1 cellular context compared by ENCODE assay signal in the genomic region with DNA sequence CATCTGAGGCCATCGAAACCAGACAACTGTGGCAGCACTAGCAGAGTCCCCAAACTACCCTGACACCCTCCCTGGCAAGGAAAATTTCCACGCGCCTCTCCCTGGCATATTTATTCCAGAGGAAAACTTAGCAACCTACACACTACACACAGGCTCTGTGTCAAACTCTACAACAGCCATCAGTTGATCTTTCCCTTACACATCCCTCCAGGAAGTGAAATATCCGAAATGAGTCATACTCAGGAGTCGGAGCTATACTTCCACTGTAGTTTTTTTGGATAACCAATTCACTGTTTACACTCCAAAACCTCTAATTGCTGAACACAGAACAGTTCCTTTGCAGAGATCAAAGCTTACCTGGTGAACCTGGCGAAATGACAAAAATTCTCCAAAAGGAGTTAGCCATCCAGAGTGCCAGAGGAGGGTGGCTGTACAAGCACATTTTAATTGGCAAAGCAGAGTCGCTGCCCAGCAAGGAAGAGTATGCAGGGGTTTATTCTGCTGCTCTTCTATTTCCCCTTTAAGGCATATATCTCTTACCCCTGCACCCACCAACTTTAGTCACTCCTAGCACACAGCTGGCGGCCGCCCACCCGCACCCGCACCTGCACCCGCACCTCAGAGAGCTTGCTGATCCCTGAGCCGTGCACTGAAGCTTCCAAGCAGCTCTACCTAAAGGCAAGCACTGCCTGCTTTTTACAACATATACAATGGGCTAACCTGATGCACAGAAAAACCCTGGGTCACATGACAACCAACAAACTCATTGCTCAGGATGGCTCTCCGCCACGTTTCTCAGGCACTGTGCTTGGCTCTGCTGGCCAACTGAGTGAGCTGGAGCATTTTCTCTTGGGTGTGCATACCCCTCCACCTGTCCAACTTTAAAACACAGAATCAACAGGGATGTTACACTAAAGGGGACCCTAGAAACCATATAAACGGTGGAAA.
TF ChIP-seq lines count a peak whose summit lies in the region.

No MANE protein-coding gene starts in this region.

TF ChIP-seq in HepG2, 621 proteins besides CTCF, POLR2A, EP300 and RAD21 (continued from another document and continues in another):
- TF ChIP-seq, protein P1, sequence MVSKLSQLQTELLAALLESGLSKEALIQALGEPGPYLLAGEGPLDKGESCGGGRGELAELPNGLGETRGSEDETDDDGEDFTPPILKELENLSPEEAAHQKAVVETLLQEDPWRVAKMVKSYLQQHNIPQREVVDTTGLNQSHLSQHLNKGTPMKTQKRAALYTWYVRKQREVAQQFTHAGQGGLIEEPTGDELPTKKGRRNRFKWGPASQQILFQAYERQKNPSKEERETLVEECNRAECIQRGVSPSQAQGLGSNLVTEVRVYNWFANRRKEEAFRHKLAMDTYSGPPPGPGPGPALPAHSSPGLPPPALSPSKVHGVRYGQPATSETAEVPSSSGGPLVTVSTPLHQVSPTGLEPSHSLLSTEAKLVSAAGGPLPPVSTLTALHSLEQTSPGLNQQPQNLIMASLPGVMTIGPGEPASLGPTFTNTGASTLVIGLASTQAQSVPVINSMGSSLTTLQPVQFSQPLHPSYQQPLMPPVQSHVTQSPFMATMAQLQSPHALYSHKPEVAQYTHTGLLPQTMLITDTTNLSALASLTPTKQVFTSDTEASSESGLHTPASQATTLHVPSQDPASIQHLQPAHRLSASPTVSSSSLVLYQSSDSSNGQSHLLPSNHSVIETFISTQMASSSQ (IDR thresholded peaks at IDR 0.05; ENCODE audit: low read depth), result no peak
- TF ChIP-seq, protein P1 (CRISPR knock-in tag; IDR thresholded peaks at IDR 0.05; ENCODE audit: borderline replicate concordance), result no peak; the same call in 1 of the 2 replicates
- TF ChIP-seq, protein P2, sequence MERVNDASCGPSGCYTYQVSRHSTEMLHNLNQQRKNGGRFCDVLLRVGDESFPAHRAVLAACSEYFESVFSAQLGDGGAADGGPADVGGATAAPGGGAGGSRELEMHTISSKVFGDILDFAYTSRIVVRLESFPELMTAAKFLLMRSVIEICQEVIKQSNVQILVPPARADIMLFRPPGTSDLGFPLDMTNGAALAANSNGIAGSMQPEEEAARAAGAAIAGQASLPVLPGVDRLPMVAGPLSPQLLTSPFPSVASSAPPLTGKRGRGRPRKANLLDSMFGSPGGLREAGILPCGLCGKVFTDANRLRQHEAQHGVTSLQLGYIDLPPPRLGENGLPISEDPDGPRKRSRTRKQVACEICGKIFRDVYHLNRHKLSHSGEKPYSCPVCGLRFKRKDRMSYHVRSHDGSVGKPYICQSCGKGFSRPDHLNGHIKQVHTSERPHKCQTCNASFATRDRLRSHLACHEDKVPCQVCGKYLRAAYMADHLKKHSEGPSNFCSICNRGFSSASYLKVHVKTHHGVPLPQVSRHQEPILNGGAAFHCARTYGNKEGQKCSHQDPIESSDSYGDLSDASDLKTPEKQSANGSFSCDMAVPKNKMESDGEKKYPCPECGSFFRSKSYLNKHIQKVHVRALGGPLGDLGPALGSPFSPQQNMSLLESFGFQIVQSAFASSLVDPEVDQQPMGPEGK (CRISPR knock-in tag; IDR thresholded peaks at IDR 0.05), result 0 out of 2 replicates have a peak, but pooled peaks have one; percentile 6
- no peak for TF ChIP-seq ZNF33B (CRISPR knock-in tag; IDR thresholded peaks at IDR 0.05)
- TF ChIP-seq, protein P3, sequence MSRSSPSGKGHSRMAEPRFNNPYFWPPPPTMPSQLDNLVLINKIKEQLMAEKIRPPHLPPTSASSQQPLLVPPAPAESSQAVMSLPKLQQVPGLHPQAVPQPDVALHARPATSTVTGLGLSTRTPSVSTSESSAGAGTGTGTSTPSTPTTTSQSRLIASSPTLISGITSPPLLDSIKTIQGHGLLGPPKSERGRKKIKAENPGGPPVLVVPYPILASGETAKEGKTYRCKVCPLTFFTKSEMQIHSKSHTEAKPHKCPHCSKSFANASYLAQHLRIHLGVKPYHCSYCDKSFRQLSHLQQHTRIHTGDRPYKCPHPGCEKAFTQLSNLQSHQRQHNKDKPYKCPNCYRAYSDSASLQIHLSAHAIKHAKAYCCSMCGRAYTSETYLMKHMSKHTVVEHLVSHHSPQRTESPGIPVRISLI (CRISPR knock-in tag; IDR thresholded peaks at IDR 0.05; ENCODE audit: borderline replicate concordance), result peak; percentile 62; the same call in 1 of the 2 replicates
- TF ChIP-seq SYNCRIP (IDR thresholded peaks at IDR 0.05; ENCODE audit: insufficient read depth, low read depth, low read length), result no peak
- no peak for TF ChIP-seq RFXAP (CRISPR knock-in tag; IDR thresholded peaks at IDR 0.05; ENCODE audit: borderline replicate concordance)
- no peak for TF ChIP-seq ZNF629 (CRISPR knock-in tag; conservative IDR thresholded peaks at IDR 0.05)
- no peak for TF ChIP-seq FOXJ3 (CRISPR knock-in tag; IDR thresholded peaks at IDR 0.05; ENCODE audit: borderline replicate concordance)
- 0 out of 2 replicates have a peak, but pooled peaks have one; percentile 29 for TF ChIP-seq ERF (CRISPR knock-in tag; IDR thresholded peaks at IDR 0.05)
- no peak for TF ChIP-seq AHR (CRISPR knock-in tag; IDR thresholded peaks at IDR 0.05)
- no peak for TF ChIP-seq ZSCAN20 (CRISPR knock-in tag; IDR thresholded peaks at IDR 0.05; ENCODE audit: borderline replicate concordance)
- TF ChIP-seq, protein P4, sequence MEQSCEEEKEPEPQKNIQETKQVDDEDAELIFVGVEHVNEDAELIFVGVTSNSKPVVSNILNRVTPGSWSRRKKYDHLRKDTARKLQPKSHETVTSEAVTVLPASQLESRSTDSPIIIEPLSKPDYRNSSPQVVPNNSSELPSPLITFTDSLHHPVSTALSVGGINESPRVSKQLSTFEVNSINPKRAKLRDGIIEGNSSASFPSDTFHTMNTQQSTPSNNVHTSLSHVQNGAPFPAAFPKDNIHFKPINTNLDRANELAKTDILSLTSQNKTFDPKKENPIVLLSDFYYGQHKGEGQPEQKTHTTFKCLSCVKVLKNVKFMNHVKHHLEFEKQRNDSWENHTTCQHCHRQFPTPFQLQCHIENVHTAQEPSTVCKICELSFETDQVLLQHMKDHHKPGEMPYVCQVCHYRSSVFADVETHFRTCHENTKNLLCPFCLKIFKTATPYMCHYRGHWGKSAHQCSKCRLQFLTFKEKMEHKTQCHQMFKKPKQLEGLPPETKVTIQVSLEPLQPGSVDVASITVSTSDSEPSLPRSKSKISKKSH (CRISPR knock-in tag; IDR thresholded peaks at IDR 0.05; ENCODE audit: borderline replicate concordance), result no peak
- peak; percentile 40; the same call in 1 of the 2 replicates for TF ChIP-seq PHF21A (CRISPR knock-in tag; IDR thresholded peaks at IDR 0.05)
- TF ChIP-seq ZNF446 (CRISPR knock-in tag; IDR thresholded peaks at IDR 0.05), result no peak
- no peak for TF ChIP-seq GABPA (IDR thresholded peaks at IDR 0.05; ENCODE audit: low read depth, low read length)
- peak; percentile 39; the same call in 1 of the 2 replicates for TF ChIP-seq GABPA (CRISPR knock-in tag; IDR thresholded peaks at IDR 0.05; ENCODE audit: low read depth)
- TF ChIP-seq ZNF451 (CRISPR knock-in tag; IDR thresholded peaks at IDR 0.05), result no peak
- TF ChIP-seq, protein P5, sequence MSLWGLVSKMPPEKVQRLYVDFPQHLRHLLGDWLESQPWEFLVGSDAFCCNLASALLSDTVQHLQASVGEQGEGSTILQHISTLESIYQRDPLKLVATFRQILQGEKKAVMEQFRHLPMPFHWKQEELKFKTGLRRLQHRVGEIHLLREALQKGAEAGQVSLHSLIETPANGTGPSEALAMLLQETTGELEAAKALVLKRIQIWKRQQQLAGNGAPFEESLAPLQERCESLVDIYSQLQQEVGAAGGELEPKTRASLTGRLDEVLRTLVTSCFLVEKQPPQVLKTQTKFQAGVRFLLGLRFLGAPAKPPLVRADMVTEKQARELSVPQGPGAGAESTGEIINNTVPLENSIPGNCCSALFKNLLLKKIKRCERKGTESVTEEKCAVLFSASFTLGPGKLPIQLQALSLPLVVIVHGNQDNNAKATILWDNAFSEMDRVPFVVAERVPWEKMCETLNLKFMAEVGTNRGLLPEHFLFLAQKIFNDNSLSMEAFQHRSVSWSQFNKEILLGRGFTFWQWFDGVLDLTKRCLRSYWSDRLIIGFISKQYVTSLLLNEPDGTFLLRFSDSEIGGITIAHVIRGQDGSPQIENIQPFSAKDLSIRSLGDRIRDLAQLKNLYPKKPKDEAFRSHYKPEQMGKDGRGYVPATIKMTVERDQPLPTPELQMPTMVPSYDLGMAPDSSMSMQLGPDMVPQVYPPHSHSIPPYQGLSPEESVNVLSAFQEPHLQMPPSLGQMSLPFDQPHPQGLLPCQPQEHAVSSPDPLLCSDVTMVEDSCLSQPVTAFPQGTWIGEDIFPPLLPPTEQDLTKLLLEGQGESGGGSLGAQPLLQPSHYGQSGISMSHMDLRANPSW (CRISPR knock-in tag; IDR thresholded peaks at IDR 0.05; ENCODE audit: borderline replicate concordance), result no peak
- no peak for TF ChIP-seq ZNF674 (CRISPR knock-in tag; IDR thresholded peaks at IDR 0.05; ENCODE audit: low read depth)
- no peak for TF ChIP-seq ZNF598 (CRISPR knock-in tag; IDR thresholded peaks at IDR 0.05; ENCODE audit: borderline replicate concordance)
- no peak for TF ChIP-seq SP2 (CRISPR knock-in tag; IDR thresholded peaks at IDR 0.05)
- no peak for TF ChIP-seq TOPORS (CRISPR knock-in tag; IDR thresholded peaks at IDR 0.05)
- TF ChIP-seq, protein P6, sequence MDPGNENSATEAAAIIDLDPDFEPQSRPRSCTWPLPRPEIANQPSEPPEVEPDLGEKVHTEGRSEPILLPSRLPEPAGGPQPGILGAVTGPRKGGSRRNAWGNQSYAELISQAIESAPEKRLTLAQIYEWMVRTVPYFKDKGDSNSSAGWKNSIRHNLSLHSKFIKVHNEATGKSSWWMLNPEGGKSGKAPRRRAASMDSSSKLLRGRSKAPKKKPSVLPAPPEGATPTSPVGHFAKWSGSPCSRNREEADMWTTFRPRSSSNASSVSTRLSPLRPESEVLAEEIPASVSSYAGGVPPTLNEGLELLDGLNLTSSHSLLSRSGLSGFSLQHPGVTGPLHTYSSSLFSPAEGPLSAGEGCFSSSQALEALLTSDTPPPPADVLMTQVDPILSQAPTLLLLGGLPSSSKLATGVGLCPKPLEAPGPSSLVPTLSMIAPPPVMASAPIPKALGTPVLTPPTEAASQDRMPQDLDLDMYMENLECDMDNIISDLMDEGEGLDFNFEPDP (CRISPR knock-in tag; conservative IDR thresholded peaks at IDR 0.05), result no peak
- TF ChIP-seq HOXA5 (CRISPR knock-in tag; IDR thresholded peaks at IDR 0.05), result no peak
- TF ChIP-seq, protein P7, sequence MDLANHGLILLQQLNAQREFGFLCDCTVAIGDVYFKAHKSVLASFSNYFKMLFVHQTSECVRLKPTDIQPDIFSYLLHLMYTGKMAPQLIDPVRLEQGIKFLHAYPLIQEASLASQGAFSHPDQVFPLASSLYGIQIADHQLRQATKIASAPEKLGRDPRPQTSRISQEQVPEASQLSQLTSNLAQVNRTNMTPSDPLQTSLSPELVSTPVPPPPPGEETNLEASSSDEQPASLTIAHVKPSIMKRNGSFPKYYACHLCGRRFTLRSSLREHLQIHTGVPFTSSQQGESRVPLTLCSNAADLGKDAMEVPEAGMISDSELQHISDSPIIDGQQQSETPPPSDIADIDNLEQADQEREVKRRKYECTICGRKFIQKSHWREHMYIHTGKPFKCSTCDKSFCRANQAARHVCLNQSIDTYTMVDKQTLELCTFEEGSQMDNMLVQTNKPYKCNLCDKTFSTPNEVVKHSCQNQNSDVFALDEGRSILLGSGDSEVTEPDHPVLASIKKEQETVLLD (CRISPR knock-in tag; IDR thresholded peaks at IDR 0.05; ENCODE audit: low read depth), result no peak
- no peak for TF ChIP-seq SUZ12 (IDR thresholded peaks at IDR 0.05; ENCODE audit: low read depth, low read length)
- no peak for TF ChIP-seq ZNF256 (CRISPR knock-in tag; conservative IDR thresholded peaks at IDR 0.05)
- TF ChIP-seq ISX (CRISPR knock-in tag; conservative IDR thresholded peaks at IDR 0.05), result no peak
- peak; percentile 60; the same call in 1 of the 2 replicates for TF ChIP-seq ARID2 (CRISPR knock-in tag; IDR thresholded peaks at IDR 0.05; ENCODE audit: borderline replicate concordance)
- TF ChIP-seq, protein P8, sequence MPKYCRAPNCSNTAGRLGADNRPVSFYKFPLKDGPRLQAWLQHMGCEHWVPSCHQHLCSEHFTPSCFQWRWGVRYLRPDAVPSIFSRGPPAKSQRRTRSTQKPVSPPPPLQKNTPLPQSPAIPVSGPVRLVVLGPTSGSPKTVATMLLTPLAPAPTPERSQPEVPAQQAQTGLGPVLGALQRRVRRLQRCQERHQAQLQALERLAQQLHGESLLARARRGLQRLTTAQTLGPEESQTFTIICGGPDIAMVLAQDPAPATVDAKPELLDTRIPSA (CRISPR knock-in tag; IDR thresholded peaks at IDR 0.05; ENCODE audit: borderline replicate concordance), result no peak
- no peak for TF ChIP-seq ZNF205 (CRISPR knock-in tag; IDR thresholded peaks at IDR 0.05)
- TF ChIP-seq HNRNPL (IDR thresholded peaks at IDR 0.05; ENCODE audit: low read depth, low read length), result no peak
- TF ChIP-seq, protein P9, sequence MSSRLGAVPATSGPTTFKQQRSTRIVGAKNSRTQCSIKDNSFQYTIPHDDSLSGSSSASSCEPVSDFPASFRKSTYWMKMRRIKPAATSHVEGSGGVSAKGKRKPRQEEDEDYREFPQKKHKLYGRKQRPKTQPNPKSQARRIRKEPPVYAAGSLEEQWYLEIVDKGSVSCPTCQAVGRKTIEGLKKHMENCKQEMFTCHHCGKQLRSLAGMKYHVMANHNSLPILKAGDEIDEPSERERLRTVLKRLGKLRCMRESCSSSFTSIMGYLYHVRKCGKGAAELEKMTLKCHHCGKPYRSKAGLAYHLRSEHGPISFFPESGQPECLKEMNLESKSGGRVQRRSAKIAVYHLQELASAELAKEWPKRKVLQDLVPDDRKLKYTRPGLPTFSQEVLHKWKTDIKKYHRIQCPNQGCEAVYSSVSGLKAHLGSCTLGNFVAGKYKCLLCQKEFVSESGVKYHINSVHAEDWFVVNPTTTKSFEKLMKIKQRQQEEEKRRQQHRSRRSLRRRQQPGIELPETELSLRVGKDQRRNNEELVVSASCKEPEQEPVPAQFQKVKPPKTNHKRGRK (CRISPR knock-in tag; IDR thresholded peaks at IDR 0.05), result no peak
- no peak for TF ChIP-seq THYN1 (CRISPR knock-in tag; IDR thresholded peaks at IDR 0.05; ENCODE audit: borderline replicate concordance, low read depth)
- no peak for TF ChIP-seq THAP11 (CRISPR knock-in tag; IDR thresholded peaks at IDR 0.05)
- TF ChIP-seq MYC (CRISPR knock-in tag; IDR thresholded peaks at IDR 0.05; ENCODE audit: borderline replicate concordance), result no peak
- TF ChIP-seq RXRA (CRISPR knock-in tag; IDR thresholded peaks at IDR 0.05), result no peak
- no peak for TF ChIP-seq KLF9 (CRISPR knock-in tag; IDR thresholded peaks at IDR 0.05; ENCODE audit: low read depth)
- peak; percentile 45; the same call in 1 of the 2 replicates for TF ChIP-seq DPF2 (CRISPR knock-in tag; IDR thresholded peaks at IDR 0.05; ENCODE audit: borderline replicate concordance, low read depth)
- no peak for TF ChIP-seq REL (CRISPR knock-in tag; conservative IDR thresholded peaks at IDR 0.05)
